ENCODE assay signal across 27 cellular contexts in genomic region chr5:41445937-41446563, GRCh38.
DNase-seq lines count a peak whose midpoint lies in the region; ATAC-seq and TF ChIP-seq lines count a peak whose summit lies in the region.
"Had no signal": no experiment of that assay in that cellular context is flagged by ENCODE, and none has a peak within 500 bp of the region (broad histone marks: within the 10 kb centered on the region; RNA-seq: fewer than 3 reads in every experiment).

No MANE protein-coding gene starts in this region.

- H3K18ac ChIP-seq in IMR-90 (ENCODE audit: low read depth, low read length) = no peak overlapping the region

- no peaks in the 10 kb centered on the region for H4K20me1 ChIP-seq in IMR-90 (ENCODE audit: insufficient read depth, low read length)

- intact Hi-C loops in IMR-90 (cut with micrococcal nuclease) (no loop called here), colonic mucosa (cut with DNase I) (no loop called here), left ventricle myocardium superior (cut with micrococcal nuclease) (no loop called here)

- DNase-seq in AG10803 (ENCODE audit: low read depth) (peak; percentile 34), IMR-90 (peak; percentile 40), colonic mucosa (peak; percentile 18), left ventricle myocardium superior (peak; percentile 27), SIG-M5 treated with dmso at 0.1 percent for 504 hours (lab: John Stamatoyannopoulos, UW; ENCODE audit: unreplicated experiment) (no peak)
- no peak for DNase-seq in activated naive CD8-positive, alpha-beta T cell treated with anti-CD3 and anti-CD28 coated beads for 36 hours
- DNase-seq: activated CD4-positive, alpha-beta T cell treated with anti-CD3 and anti-CD28 coated beads, Interleukin-2, amount 10 ng/mL, durations not matched to agents 24 days and 14 days; activated naive CD4-positive, alpha-beta T cell treated with anti-CD3 and anti-CD28 coated beads for 36 hours; activated T-cell treated with anti-CD3 and anti-CD28 coated beads, Interleukin-2, amount 50 U/mL, for 72 hours; anterior cingulate cortex; CD8-positive, alpha-beta memory T cell; central memory CD4-positive, alpha-beta T cell; foreskin melanocyte; KG1; lower lobe of right lung; NCI-H146; NCI-H524; retina; RPMI8226; stimulated activated CD4-positive, alpha-beta T cell treated with anti-CD3 and anti-CD28 coated beads, Interleukin-4, amount 100 ng/mL, for 4 hours; stimulated activated naive CD4-positive, alpha-beta T cell had no signal

- no peak overlapping the region for H2AK5ac ChIP-seq in IMR-90 (ENCODE audit: low read depth, low read length)

- H3K4me1 ChIP-seq in IMR-90 (ENCODE audit: control insufficient read depth, insufficient read depth, low read length) (no peaks in the 10 kb centered on the region), colonic mucosa (no peaks in the 10 kb centered on the region)
- H3K4me1 ChIP-seq: lower lobe of right lung had no signal

- H3K4me1 Mint-ChIP-seq in activated naive CD8-positive, alpha-beta T cell treated with anti-CD3 and anti-CD28 coated beads for 36 hours = no peaks in the 10 kb centered on the region
- H3K4me1 Mint-ChIP-seq: activated CD4-positive, alpha-beta T cell treated with anti-CD3 and anti-CD28 coated beads, Interleukin-2, amount 10 ng/mL, durations not matched to agents 24 days and 14 days; CD8-positive, alpha-beta memory T cell; nephron had no signal

- no peak overlapping the region for H2BK5ac ChIP-seq in IMR-90 (ENCODE audit: low read depth, low read length, poor library complexity, severe bottlenecking)

- H3K4me3 ChIP-seq in AG10803 (ENCODE audit: low read length) = no peak overlapping the region
- H3K4me3 ChIP-seq in IMR-90 (ENCODE audit: insufficient read depth, low read depth, low read length) = no peak overlapping the region
- H3K4me3 ChIP-seq in colonic mucosa = no peak overlapping the region
- H3K4me3 ChIP-seq: hepatocyte, lower lobe of right lung, mucosa of descending colon, thoracic aorta had no signal

- H3K27ac ChIP-seq in IMR-90 (ENCODE audit: insufficient read depth, low read length) = no peak overlapping the region
- no peak overlapping the region for H3K27ac ChIP-seq in colonic mucosa
- H3K27ac ChIP-seq: hepatocyte, lower lobe of right lung, thoracic aorta had no signal

- no peak overlapping the region for H3K23ac ChIP-seq in IMR-90 (ENCODE audit: low read depth, low read length)

- TF ChIP-seq POLR2A in IMR-90 (IDR thresholded peaks at IDR 0.05; ENCODE audit: low read depth, low read length) = no peak

- H2AFZ ChIP-seq in IMR-90 (replicated peaks; ENCODE audit: low read length, poor library complexity) = no peak overlapping the region
- H2AFZ ChIP-seq: hepatocyte had no signal

- no peak for TF ChIP-seq CTCF in AG10803 (conservative IDR thresholded peaks at IDR 0.05; ENCODE audit: low read length)
- no peak for TF ChIP-seq CTCF in IMR-90 (conservative IDR thresholded peaks at IDR 0.05; ENCODE audit: low read depth, low read length)
- TF ChIP-seq CTCF in colonic mucosa (IDR thresholded peaks at IDR 0.05) = no peak

- POLR2A ChIA-PET in IMR-90 (lab: Charles Lee; ENCODE audit: unreplicated experiment) = no interaction called here

- H3K9me3 Mint-ChIP-seq in activated naive CD8-positive, alpha-beta T cell treated with anti-CD3 and anti-CD28 coated beads for 36 hours = no peaks in the 10 kb centered on the region
- H3K9me3 Mint-ChIP-seq: activated naive CD4-positive, alpha-beta T cell treated with anti-CD3 and anti-CD28 coated beads for 36 hours; nephron had no signal

- no CpG with 5 or more reads among the region's 16 CpGs for WGBS in IMR-90 (ENCODE audit: extremely low coverage in 2 of 2, insufficient read length in 1 of 2), 2 experiments

- H2BK20ac ChIP-seq in IMR-90 (ENCODE audit: low read depth, low read length) = no peak overlapping the region

- no peak overlapping the region for H3K14ac ChIP-seq in IMR-90 (replicated peaks; ENCODE audit: low read depth, low read length)

- no peak overlapping the region for H3K56ac ChIP-seq in IMR-90 (ENCODE audit: extremely low read depth, insufficient read depth, low read length)

- no peak overlapping the region for H3K4me3 Mint-ChIP-seq in activated naive CD8-positive, alpha-beta T cell treated with anti-CD3 and anti-CD28 coated beads for 36 hours
- H3K4me3 Mint-ChIP-seq: activated CD4-positive, alpha-beta T cell treated with anti-CD3 and anti-CD28 coated beads, Interleukin-2, amount 10 ng/mL, durations not matched to agents 24 days and 14 days; activated naive CD4-positive, alpha-beta T cell treated with anti-CD3 and anti-CD28 coated beads for 36 hours; activated T-cell treated with anti-CD3 and anti-CD28 coated beads, Interleukin-2, amount 50 U/mL, for 72 hours; CD8-positive, alpha-beta memory T cell; nephron had no signal

- CTCF ChIA-PET in IMR-90 (lab: Yijun Ruan, JAX) = interaction anchor here (1.0 kb wide), 1 partner anchor 12 kb away, joined by 4 read pairs; no protein-coding TSS in a partner anchor

- dilution Hi-C loops in IMR-90 (cut with HindIII; ENCODE audit: low sequenced_read_pairs, unreplicated experiment) = no loop called here

- no peak overlapping the region for H3K27ac Mint-ChIP-seq in activated naive CD8-positive, alpha-beta T cell treated with anti-CD3 and anti-CD28 coated beads for 36 hours
- H3K27ac Mint-ChIP-seq: activated CD4-positive, alpha-beta T cell treated with anti-CD3 and anti-CD28 coated beads, Interleukin-2, amount 10 ng/mL, durations not matched to agents 24 days and 14 days; activated naive CD4-positive, alpha-beta T cell treated with anti-CD3 and anti-CD28 coated beads for 36 hours; activated T-cell treated with anti-CD3 and anti-CD28 coated beads, Interleukin-2, amount 50 U/mL, for 72 hours; CD8-positive, alpha-beta memory T cell; nephron had no signal

- no peaks in the 10 kb centered on the region for H3K9me1 ChIP-seq in IMR-90 (ENCODE audit: insufficient read depth, low read length)

- no peak overlapping the region for H2AK9ac ChIP-seq in IMR-90 (replicated peaks; ENCODE audit: low read depth, low read length, poor library complexity)

- H2BK15ac ChIP-seq in IMR-90 (ENCODE audit: low read depth, low read length) = no peak overlapping the region

- no peaks in the 10 kb centered on the region for H3K27me3 Mint-ChIP-seq in activated naive CD8-positive, alpha-beta T cell treated with anti-CD3 and anti-CD28 coated beads for 36 hours
- H3K27me3 Mint-ChIP-seq: activated CD4-positive, alpha-beta T cell treated with anti-CD3 and anti-CD28 coated beads, Interleukin-2, amount 10 ng/mL, durations not matched to agents 24 days and 14 days had no signal

- H4K91ac ChIP-seq in IMR-90 (ENCODE audit: insufficient read depth, low read depth, low read length) = no peak overlapping the region

- no peaks in the 10 kb centered on the region for H3K36me3 Mint-ChIP-seq in activated naive CD8-positive, alpha-beta T cell treated with anti-CD3 and anti-CD28 coated beads for 36 hours
- H3K36me3 Mint-ChIP-seq: CD8-positive, alpha-beta memory T cell had no signal

- no peak for TF ChIP-seq RAD21 in IMR-90 (IDR thresholded peaks at IDR 0.05; ENCODE audit: low read length)

- H4K8ac ChIP-seq in IMR-90 (ENCODE audit: low read depth in 2 of 2, low read length in 2 of 2) = no peak overlapping the region

- H3K9me3 ChIP-seq in IMR-90 (ENCODE audit: control insufficient read depth, insufficient read depth, low read length) (no peaks in the 10 kb centered on the region), colonic mucosa (no peaks in the 10 kb centered on the region)
- H3K9me3 ChIP-seq: lower lobe of right lung, mucosa of descending colon, thoracic aorta had no signal

- no peak overlapping the region for H3K4ac ChIP-seq in IMR-90 (ENCODE audit: low read depth, low read length)

- ATAC-seq in IMR-90 (ENCODE audit: low read depth) (no peak), left ventricle myocardium superior (peak; percentile 31), GM21576 (IDR thresholded peaks at IDR 0.05; ENCODE audit: unreplicated experiment) (no peak), GM18909 (IDR thresholded peaks at IDR 0.05; ENCODE audit: poor library complexity, unreplicated experiment) (no peak)
- ATAC-seq: activated T-cell treated with anti-CD3 and anti-CD28 coated beads, Interleukin-2, amount 50 U/mL, for 72 hours; lower lobe of right lung; mucosa of descending colon had no signal

- H3K36me3 ChIP-seq in IMR-90 (ENCODE audit: control insufficient read depth, insufficient read depth, low read length) (no peaks in the 10 kb centered on the region), colonic mucosa (no peaks in the 10 kb centered on the region)
- H3K36me3 ChIP-seq: lower lobe of right lung, thoracic aorta had no signal

- H3K9ac ChIP-seq in IMR-90 (ENCODE audit: low read depth, low read length) (no peak overlapping the region), colonic mucosa (ENCODE audit: low read depth in 2 of 2, low read length in 2 of 2) (no peak overlapping the region)

- in situ Hi-C loops in IMR-90 (cut with MboI; ENCODE audit: low sequenced_read_pairs) = no loop called here

- no peak overlapping the region for H4K5ac ChIP-seq in IMR-90 (ENCODE audit: low read depth, low read length)

- no peak overlapping the region for H2BK120ac ChIP-seq in IMR-90 (ENCODE audit: low read depth, low read length)

- no TSS peak for BruUV-seq in IMR-90 (replicated peaks; lab: Mats Ljungman, UMichigan)

- H3K27me3 ChIP-seq in IMR-90 (ENCODE audit: control insufficient read depth, insufficient read depth, low read length) (peaks cover 2% of the 10 kb centered on the region), colonic mucosa (no peaks in the 10 kb centered on the region)
- H3K27me3 ChIP-seq: hepatocyte had no signal

- H3K4me2 ChIP-seq in IMR-90 (ENCODE audit: low read depth, low read length) = no peak overlapping the region
- H3K4me2 ChIP-seq: hepatocyte had no signal

- H3K79me1 ChIP-seq in IMR-90 (ENCODE audit: low read depth in 1 of 2, low read length in 2 of 2) = no peaks in the 10 kb centered on the region

TF ChIP-seq in IMR-90, 13 proteins besides CTCF, POLR2A, EP300 and RAD21:
- TF ChIP-seq MAZ (IDR thresholded peaks at IDR 0.05; ENCODE audit: borderline replicate concordance, low read depth, low read length) = no peak
- TF ChIP-seq NFE2L2 (IDR thresholded peaks at IDR 0.05; ENCODE audit: low read depth, low read length) = no peak
- no peak for TF ChIP-seq MAFK (IDR thresholded peaks at IDR 0.05; ENCODE audit: low read depth, low read length)
- no peak for TF ChIP-seq USF2 (IDR thresholded peaks at IDR 0.05; ENCODE audit: low read depth, low read length)
- TF ChIP-seq BHLHE40 (IDR thresholded peaks at IDR 0.05; ENCODE audit: low read depth, low read length) = no peak
- no peak for TF ChIP-seq RCOR1 (IDR thresholded peaks at IDR 0.05; ENCODE audit: insufficient replicate concordance, low read length)
- no peak for TF ChIP-seq SMC3 (IDR thresholded peaks at IDR 0.05; ENCODE audit: low read depth, low read length)

Comparison
In these comparisons a context has a peak if more than half of its experiments do, and no peak if none do; other contexts are left out.
1. DNase-seq: peak in AG10803 (single experiment), IMR-90 (single experiment), colonic mucosa (single experiment) and left ventricle myocardium superior (single experiment); none in activated naive CD8-positive, alpha-beta T cell treated with anti-CD3 and anti-CD28 coated beads for 36 hours (single experiment) and SIG-M5 treated with dmso at 0.1 percent for 504 hours (single experiment).